ENCODE assay signal across 18 cellular contexts in genomic region chr18:28158083-28158581, GRCh38. TPM values are rescaled to one million over a fixed set of nuclear protein-coding genes. Genes with fewer than 3 reads are reported as not detected.
DNase-seq lines count a peak whose midpoint lies in the region; ATAC-seq and TF ChIP-seq lines count a peak whose summit lies in the region.
"Had no signal": no experiment of that assay in that cellular context is flagged by ENCODE, and none has a peak within 500 bp of the region (broad histone marks: within the 10 kb centered on the region; RNA-seq: fewer than 3 reads in every experiment).

No MANE protein-coding gene starts in this region.

- H3K9me3 Mint-ChIP-seq in nephron, result no peaks in the 10 kb centered on the region
- H3K9me3 Mint-ChIP-seq in activated CD4-positive, alpha-beta memory T cell treated with anti-CD3 and anti-CD28 coated beads for 36 hours, result peaks cover 14% of the 10 kb centered on the region
- H3K9me3 Mint-ChIP-seq: activated B cell treated with CpG ODN at 0.5 μM for 24 hours had no signal

- no peaks in the 10 kb centered on the region for H3K9me3 ChIP-seq in ascending aorta
- H3K9me3 ChIP-seq: mucosa of descending colon, ovary had no signal

- POLR2A ChIA-PET in activated CD4-positive, alpha-beta memory T cell treated with anti-CD3 and anti-CD28 coated beads for 36 hours (lab: Charles Lee), result no interaction called here

- H3K27me3 ChIP-seq in ascending aorta, result no peaks in the 10 kb centered on the region
- H3K27me3 ChIP-seq: ovary had no signal

- TF ChIP-seq CTCF in ascending aorta (IDR thresholded peaks at IDR 0.05) (peak in 1 of 3 experiments; percentile 15), nephron (IDR thresholded peaks at IDR 0.05; ENCODE audit: unreplicated experiment in 3 of 3) (no peak)

- peak overlapping the region; percentile 14 to 34 for H3K4me3 ChIP-seq in ascending aorta
- H3K4me3 ChIP-seq: mucosa of descending colon, ovary had no signal

- peak; percentile 45 for DNase-seq in Ammon's horn (ENCODE audit: low spot score)
- DNase-seq in ascending aorta (ENCODE audit: low spot score in 2 of 2), result no peak
- peak; percentile 68 for DNase-seq in globus pallidus (ENCODE audit: low spot score)
- no peak for DNase-seq in DMS53 treated with DMSO at 0.1 percent for 48 hours (lab: John Stamatoyannopoulos, UW; ENCODE audit: unreplicated experiment)
- DNase-seq in activated CD4-positive, alpha-beta memory T cell treated with anti-CD3 and anti-CD28 coated beads for 36 hours, result no peak
- DNase-seq: activated B cell treated with CpG ODN at 0.5 μM for 24 hours; activated effector memory CD4-positive, alpha-beta T cell treated with anti-CD3 and anti-CD28 coated beads, Interleukin-2, amount 50 U/mL, for 16 hours; GF-D8; immature natural killer cell; mucosa of descending colon; NCI-H1092; NCI-H82; small intestine; T-helper 1 cell had no signal

- H3K36me3 Mint-ChIP-seq in nephron (ENCODE audit: low read depth), result no peaks in the 10 kb centered on the region
- H3K36me3 Mint-ChIP-seq in activated CD4-positive, alpha-beta memory T cell treated with anti-CD3 and anti-CD28 coated beads for 36 hours, result no peaks in the 10 kb centered on the region
- H3K36me3 Mint-ChIP-seq: immature natural killer cell had no signal

- CTCF ChIA-PET in activated CD4-positive, alpha-beta memory T cell treated with anti-CD3 and anti-CD28 coated beads for 36 hours (lab: Charles Lee), result no interaction called here

- no peaks in the 10 kb centered on the region for H3K27me3 Mint-ChIP-seq in nephron (ENCODE audit: low read depth)
- no peaks in the 10 kb centered on the region for H3K27me3 Mint-ChIP-seq in activated CD4-positive, alpha-beta memory T cell treated with anti-CD3 and anti-CD28 coated beads for 36 hours
- H3K27me3 Mint-ChIP-seq: activated B cell treated with CpG ODN at 0.5 μM for 24 hours had no signal

- no peaks in the 10 kb centered on the region for H3K36me3 ChIP-seq in ascending aorta
- H3K36me3 ChIP-seq: ovary had no signal

- TF ChIP-seq POLR2A in GM18505 (IDR thresholded peaks at IDR 0.05; ENCODE audit: borderline replicate concordance, extremely low read depth, insufficient read depth, insufficient read length), result no peak

- H3K27ac ChIP-seq in ascending aorta, result no peak overlapping the region
- H3K27ac ChIP-seq: ovary had no signal

- ATAC-seq in HG02852 (IDR thresholded peaks at IDR 0.05; ENCODE audit: unreplicated experiment) (no peak), GM18505 (IDR thresholded peaks at IDR 0.05; ENCODE audit: unreplicated experiment) (no peak)
- ATAC-seq: mucosa of descending colon had no signal

- H3K4me3 Mint-ChIP-seq in nephron, result peak overlapping the region in 1 of 3 experiments; percentile 15
- H3K4me3 Mint-ChIP-seq in activated CD4-positive, alpha-beta memory T cell treated with anti-CD3 and anti-CD28 coated beads for 36 hours, result no peak overlapping the region
- H3K4me3 Mint-ChIP-seq: activated B cell treated with CpG ODN at 0.5 μM for 24 hours, immature natural killer cell had no signal

- H3K4me1 ChIP-seq in ascending aorta, result peaks cover 0 to 2% of the 10 kb centered on the region in 2 donors

- H3K4me1 Mint-ChIP-seq in nephron, result peaks cover 33% of the 10 kb centered on the region
- H3K4me1 Mint-ChIP-seq in activated CD4-positive, alpha-beta memory T cell treated with anti-CD3 and anti-CD28 coated beads for 36 hours (ENCODE audit: low read depth), result no peaks in the 10 kb centered on the region
- H3K4me1 Mint-ChIP-seq: activated B cell treated with CpG ODN at 0.5 μM for 24 hours, immature natural killer cell had no signal

- intact Hi-C loops in ascending aorta (cut with DNase I), result no loop called here
- intact Hi-C loops in activated CD4-positive, alpha-beta memory T cell treated with anti-CD3 and anti-CD28 coated beads for 36 hours (cut with micrococcal nuclease), result no loop called here

- H3K27ac Mint-ChIP-seq in nephron, result peak overlapping the region; percentile 59 to 69 (median 61)
- no peak overlapping the region for H3K27ac Mint-ChIP-seq in activated CD4-positive, alpha-beta memory T cell treated with anti-CD3 and anti-CD28 coated beads for 36 hours
- H3K27ac Mint-ChIP-seq: activated B cell treated with CpG ODN at 0.5 μM for 24 hours, immature natural killer cell had no signal

RNA-seq across cellular contexts. Expression of gene CDH2, which starts 18.8 kb away (rescaled TPM):
- total RNA-seq in ascending aorta, result 22.8 TPM
- total RNA-seq in activated CD4-positive, alpha-beta memory T cell treated with anti-CD3 and anti-CD28 coated beads for 36 hours, result not detected
- total RNA-seq: activated B cell treated with CpG ODN at 0.5 μM for 24 hours had no signal

Comparison
In these comparisons a context has a peak if more than half of its experiments do, and no peak if none do; other contexts are left out.
1. DNase-seq: peak in Ammon's horn (single experiment) and globus pallidus (single experiment); none in ascending aorta (0 of 2), DMS53 treated with DMSO at 0.1 percent for 48 hours (single experiment) and activated CD4-positive, alpha-beta memory T cell treated with anti-CD3 and anti-CD28 coated beads for 36 hours (single experiment).
2. RNA of gene CDH2, which starts 18.8 kb away (total RNA-seq): 22.8 TPM in ascending aorta (single experiment); not detected in activated CD4-positive, alpha-beta memory T cell treated with anti-CD3 and anti-CD28 coated beads for 36 hours; every median in the first group is over 10 times any median in the second.